Comparison of ENCODE assay signal across 18 cellular contexts in the genomic region with DNA sequence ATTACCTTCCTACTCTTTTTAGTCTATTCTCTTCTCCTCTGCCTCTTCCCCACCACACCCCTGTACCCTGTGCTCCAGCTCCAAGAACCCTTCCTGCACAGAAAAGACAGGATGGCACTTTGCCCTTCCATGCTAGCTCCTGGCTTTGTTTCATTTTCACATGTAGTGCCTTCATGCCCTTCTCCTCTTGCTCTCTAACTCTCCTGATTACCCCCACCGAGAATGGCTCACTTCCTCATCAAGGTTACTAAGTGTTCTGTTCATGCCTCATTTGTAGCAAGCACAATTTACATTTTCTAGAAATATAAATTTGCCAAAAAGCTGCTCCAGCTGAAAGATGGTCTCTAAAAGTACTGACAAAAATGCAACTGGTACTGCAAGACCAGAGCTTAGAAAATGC.
DNase-seq lines count a peak whose midpoint lies in the region; ATAC-seq and FAIRE-seq lines count a peak whose summit lies in the region.
"Had no signal": no experiment of that assay in that cellular context is flagged by ENCODE, and none has a peak within 500 bp of the region (broad histone marks: within the 10 kb centered on the region; RNA-seq: fewer than 3 reads in every experiment).

No MANE protein-coding gene starts in this region.

- ATAC-seq in GM19397 (IDR thresholded peaks at IDR 0.05; ENCODE audit: unreplicated experiment), result peak; percentile 82
- ATAC-seq in HG03025 (IDR thresholded peaks at IDR 0.05; ENCODE audit: low FRiP score, unreplicated experiment), result peak; percentile 72

- FAIRE-seq in HTR-8/SVneo (lab: Jason Lieb, UNC), result no peak
- FAIRE-seq: endothelial cell of umbilical vein, kidney had no signal

- DNase-seq in CD1c-positive myeloid dendritic cell (ENCODE audit: extremely low spot score) (peak; percentile 37), RPMI8226 (peak; percentile 36), COR-L47 (lab: John Stamatoyannopoulos, UW) (no peak), NCI-H128 (lab: John Stamatoyannopoulos, UW; ENCODE audit: unreplicated experiment) (no peak), T-helper 2 cell (no peak), HTR-8/SVneo (ENCODE audit: insufficient read length, low spot score) (no peak)
- DNase-seq: activated CD8-positive, alpha-beta memory T cell treated with anti-CD3 and anti-CD28 coated beads, Interleukin-2, amount 50 U/mL, for 4 hours; activated naive CD8-positive, alpha-beta T cell treated with anti-CD3 and anti-CD28 coated beads for 36 hours; IMR-90; kidney; NCI-H187 treated with DMSO at 0.1 percent for 48 hours; NCI-H748 treated with DMSO at 0.1 percent for 48 hours; stimulated activated CD4-positive, alpha-beta T cell treated with anti-CD3 and anti-CD28 coated beads, Interleukin-2, amount 100 ng/mL, for 24 hours; uterus; WERI-Rb-1 had no signal

Comparison
In these comparisons a context has a peak if more than half of its experiments do, and no peak if none do; other contexts are left out.
1. DNase-seq: peak in CD1c-positive myeloid dendritic cell (single experiment) and RPMI8226 (single experiment); none in COR-L47 (single experiment), NCI-H128 (single experiment), T-helper 2 cell (0 of 5) and HTR-8/SVneo (single experiment).